8 cellular contexts compared by ENCODE assay signal in the genomic region with DNA sequence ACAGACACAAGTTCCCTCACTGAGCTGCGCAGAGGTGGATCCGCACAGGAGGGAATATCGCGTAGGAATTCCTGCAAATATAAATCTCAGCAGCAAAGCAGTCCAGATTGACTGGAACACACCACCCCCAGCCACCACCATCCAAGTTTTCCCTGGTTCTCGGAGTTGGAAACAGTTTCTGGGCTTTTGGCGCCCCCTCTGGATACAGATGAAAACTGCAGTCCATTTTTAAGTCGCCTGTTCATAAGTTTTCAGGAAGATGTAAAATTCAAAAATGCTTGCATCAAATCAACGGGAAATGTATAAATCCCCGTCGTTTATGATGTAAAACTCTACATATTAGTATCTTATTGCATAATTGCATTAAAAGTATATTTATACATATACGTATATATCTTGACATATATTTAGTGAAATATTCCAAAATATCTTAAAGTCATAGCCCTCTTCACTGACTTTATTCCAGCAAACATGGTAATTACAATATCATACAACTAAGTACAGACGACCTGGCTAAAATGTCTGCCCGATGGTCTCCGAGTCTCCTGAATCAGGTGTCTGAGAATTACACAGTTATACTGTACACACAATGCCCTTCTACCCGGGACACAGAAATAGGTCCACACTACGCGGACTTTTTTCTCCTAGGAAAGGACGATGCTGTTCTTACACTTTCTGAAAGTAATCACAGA. TPM values are rescaled to one million over a fixed set of nuclear protein-coding genes. Genes with fewer than 3 reads are reported as not detected.
DNase-seq lines count a peak whose midpoint lies in the region; ATAC-seq, FAIRE-seq and TF ChIP-seq lines count a peak whose summit lies in the region.

No MANE protein-coding gene starts in this region.

- no peak overlapping the region for H3K9ac ChIP-seq in OCI-LY3 (ENCODE audit: low read length)
- no peak overlapping the region for H3K9ac ChIP-seq in kidney (ENCODE audit: low read length in 2 of 2)

- no peaks in the 10 kb centered on the region for H3K4me1 ChIP-seq in OCI-LY3 (ENCODE audit: low read length)
- H3K4me1 ChIP-seq in kidney (ENCODE audit: control insufficient read depth in 1 of 2, insufficient read depth in 1 of 2, low read depth in 1 of 2, low read length in 2 of 2), result peaks cover 0 to 17% of the 10 kb centered on the region in 2 donors

- H3K4me3 ChIP-seq in HFF-Myc (replicated peaks; ENCODE audit: low read depth, low read length), result no peak overlapping the region
- H3K4me3 ChIP-seq in OCI-LY3 (ENCODE audit: low read length), result no peak overlapping the region
- H3K4me3 ChIP-seq in kidney (ENCODE audit: low read length in 2 of 2), result peak overlapping the region; percentile 30 to 49

- H3K36me3 ChIP-seq in OCI-LY3 (replicated peaks; ENCODE audit: low read depth, low read length), result no peaks in the 10 kb centered on the region
- no peaks in the 10 kb centered on the region for H3K36me3 ChIP-seq in kidney (ENCODE audit: control insufficient read depth in 1 of 2, insufficient read depth in 2 of 2, low read length in 2 of 2)

- H3K9me3 ChIP-seq in OCI-LY3 (ENCODE audit: insufficient read depth, low read length), result no peaks in the 10 kb centered on the region
- H3K9me3 ChIP-seq in kidney (ENCODE audit: control insufficient read depth in 1 of 2, low read length in 2 of 2), result no peaks in the 10 kb centered on the region

- H4K20me1 ChIP-seq in OCI-LY3 (ENCODE audit: insufficient read depth, low read length), result no peaks in the 10 kb centered on the region

- intact Hi-C loops in kidney (cut with DNase I), result no loop called here

- TF ChIP-seq CTCF in D721Med (IDR thresholded peaks at IDR 0.05; ENCODE audit: insufficient read depth, missing control alignments) (peak; percentile 98), HFF-Myc (IDR thresholded peaks at IDR 0.05; ENCODE audit: low read depth, low read length, missing control alignments) (peak; percentile 87), OCI-LY3 (IDR thresholded peaks at IDR 0.05; ENCODE audit: low read depth, low read length) (peak; percentile 88), kidney (IDR thresholded peaks at IDR 0.05; ENCODE audit: borderline replicate concordance, extremely low read depth, insufficient read depth) (peak; percentile 76)

- ATAC-seq in HG02798 (IDR thresholded peaks at IDR 0.05; ENCODE audit: poor library complexity, unreplicated experiment) (no peak), HG03196 (IDR thresholded peaks at IDR 0.05; ENCODE audit: unreplicated experiment) (no peak)

- no peaks in the 10 kb centered on the region for H3K79me2 ChIP-seq in OCI-LY3 (ENCODE audit: low read length)

- H2AFZ ChIP-seq in OCI-LY3 (ENCODE audit: low read depth, low read length), result no peak overlapping the region

- no peaks in the 10 kb centered on the region for H3K27me3 ChIP-seq in OCI-LY3 (ENCODE audit: low read depth, low read length)

- no peak for FAIRE-seq in D721Med (lab: Jason Lieb, UNC)
- no peak for FAIRE-seq in kidney (lab: Jason Lieb, UNC)

- no peak overlapping the region for H3K4me2 ChIP-seq in OCI-LY3 (ENCODE audit: low read length)

- no peak for DNase-seq in D721Med (ENCODE audit: insufficient read length, low spot score)
- DNase-seq in HFF-Myc (ENCODE audit: extremely low read depth, low read depth), result peak; percentile 59
- peak; percentile 5 for DNase-seq in central memory CD4-positive, alpha-beta T cell
- no peak for DNase-seq in kidney
- DNase-seq in substantia nigra (lab: John Stamatoyannopoulos, UW), result peak in 40 of 49 donors; percentile 18 to 81 (median 64)

- no peak overlapping the region for H3K27ac ChIP-seq in OCI-LY3 (ENCODE audit: low read length)
- no peak overlapping the region for H3K27ac ChIP-seq in kidney (ENCODE audit: low read depth in 2 of 2, low read length in 2 of 2)
- peak overlapping the region; percentile 49 for H3K27ac ChIP-seq in substantia nigra (ENCODE audit: low read depth, low read length, poor library complexity, severe bottlenecking)

RNA-seq across cellular contexts. Expression of a gene that starts 2.1 kb away (rescaled TPM):
- total RNA-seq in kidney, result 79.3 TPM
- 5.8 TPM for polyA plus RNA-seq in kidney (ENCODE audit: insufficient read depth, low read depth, low replicate concordance)

Comparison
In these comparisons a context has a peak if more than half of its experiments do, and no peak if none do; other contexts are left out.
1. DNase-seq: peak in HFF-Myc (single experiment), central memory CD4-positive, alpha-beta T cell (single experiment) and substantia nigra (40 of 49); none in D721Med (single experiment) and kidney (single experiment).
2. H3K4me3 ChIP-seq: peak in kidney (2 of 2); none in HFF-Myc (single experiment) and OCI-LY3 (single experiment).
3. Peak in every context shown above with its lines, with median percentiles within 50 percentile points of each other: CTCF ChIP-seq.